Comparison of ENCODE assay signal across 1 cellular context in the genomic region with DNA sequence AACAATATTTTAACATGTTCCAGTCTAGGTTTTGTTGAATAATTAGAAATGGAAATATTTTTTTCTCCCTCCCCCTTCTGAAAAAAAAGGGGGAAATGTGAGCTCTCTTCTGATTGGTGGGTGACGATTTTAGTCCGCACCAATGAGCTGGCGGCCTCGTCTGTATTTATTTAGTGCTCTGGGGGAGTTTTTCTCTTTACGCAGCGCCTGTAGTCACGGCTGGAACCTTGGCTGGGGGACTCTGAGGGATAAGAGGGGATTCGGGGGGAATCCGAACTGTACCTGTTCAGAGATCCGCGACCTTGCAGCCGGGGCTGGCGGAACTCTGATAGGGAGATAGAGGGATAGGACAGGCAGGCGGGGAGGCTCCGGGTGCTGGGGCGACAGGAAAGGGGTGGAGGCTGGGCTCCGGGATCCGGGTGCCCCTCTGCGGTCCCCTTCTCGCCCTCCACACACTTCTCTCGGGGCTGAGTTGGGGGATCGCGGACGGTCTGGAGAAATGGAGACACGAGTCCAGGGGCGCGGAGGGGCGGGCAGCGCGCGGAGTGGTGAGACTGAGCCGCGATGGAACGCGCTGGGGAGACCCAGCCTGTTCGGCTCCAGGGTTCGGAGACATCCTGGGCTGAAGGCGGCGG.
TF ChIP-seq lines count a peak whose summit lies in the region.

No MANE protein-coding gene starts in this region.

TF ChIP-seq in H1, 55 proteins besides CTCF, POLR2A, EP300 and RAD21 (continued from another document):
- TF ChIP-seq CHD7 (IDR thresholded peaks at IDR 0.05; ENCODE audit: insufficient replicate concordance, low read length) = no peak
- no peak for TF ChIP-seq ATF2 (IDR thresholded peaks at IDR 0.05; ENCODE audit: low read length)
- TF ChIP-seq RXRA (IDR thresholded peaks at IDR 0.05; ENCODE audit: insufficient read depth, low read depth, low read length) = no peak
- TF ChIP-seq FOSL1 (IDR thresholded peaks at IDR 0.05; ENCODE audit: insufficient read depth, low read depth, low read length) = no peak
- no peak; the same call in 1 of the 2 replicates for TF ChIP-seq CBX8 (IDR thresholded peaks at IDR 0.05; ENCODE audit: borderline replicate concordance, low read depth, low read length)
- TF ChIP-seq KDM1A (IDR thresholded peaks at IDR 0.05; ENCODE audit: borderline replicate concordance, low read length) = no peak
- TF ChIP-seq PHF8 (conservative IDR thresholded peaks at IDR 0.05; ENCODE audit: low read depth, low read length) = no peak
- no peak for TF ChIP-seq MAFK (IDR thresholded peaks at IDR 0.05; ENCODE audit: low read depth, low read length)
- no peak for TF ChIP-seq POU5F1 (IDR thresholded peaks at IDR 0.05; ENCODE audit: low read depth, low read length)
- no peak for TF ChIP-seq USF2 (IDR thresholded peaks at IDR 0.05; ENCODE audit: low read length)
- TF ChIP-seq EGR1 (IDR thresholded peaks at IDR 0.05; ENCODE audit: borderline replicate concordance, low read depth, low read length) = no peak
- TF ChIP-seq, protein P1, sequence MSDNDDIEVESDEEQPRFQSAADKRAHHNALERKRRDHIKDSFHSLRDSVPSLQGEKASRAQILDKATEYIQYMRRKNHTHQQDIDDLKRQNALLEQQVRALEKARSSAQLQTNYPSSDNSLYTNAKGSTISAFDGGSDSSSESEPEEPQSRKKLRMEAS (IDR thresholded peaks at IDR 0.05) = peak; percentile 23; the same call in 1 of the 2 replicates
- peak; percentile 68 for TF ChIP-seq ASH2L (IDR thresholded peaks at IDR 0.05; ENCODE audit: low read length)
